In the genomic region with DNA sequence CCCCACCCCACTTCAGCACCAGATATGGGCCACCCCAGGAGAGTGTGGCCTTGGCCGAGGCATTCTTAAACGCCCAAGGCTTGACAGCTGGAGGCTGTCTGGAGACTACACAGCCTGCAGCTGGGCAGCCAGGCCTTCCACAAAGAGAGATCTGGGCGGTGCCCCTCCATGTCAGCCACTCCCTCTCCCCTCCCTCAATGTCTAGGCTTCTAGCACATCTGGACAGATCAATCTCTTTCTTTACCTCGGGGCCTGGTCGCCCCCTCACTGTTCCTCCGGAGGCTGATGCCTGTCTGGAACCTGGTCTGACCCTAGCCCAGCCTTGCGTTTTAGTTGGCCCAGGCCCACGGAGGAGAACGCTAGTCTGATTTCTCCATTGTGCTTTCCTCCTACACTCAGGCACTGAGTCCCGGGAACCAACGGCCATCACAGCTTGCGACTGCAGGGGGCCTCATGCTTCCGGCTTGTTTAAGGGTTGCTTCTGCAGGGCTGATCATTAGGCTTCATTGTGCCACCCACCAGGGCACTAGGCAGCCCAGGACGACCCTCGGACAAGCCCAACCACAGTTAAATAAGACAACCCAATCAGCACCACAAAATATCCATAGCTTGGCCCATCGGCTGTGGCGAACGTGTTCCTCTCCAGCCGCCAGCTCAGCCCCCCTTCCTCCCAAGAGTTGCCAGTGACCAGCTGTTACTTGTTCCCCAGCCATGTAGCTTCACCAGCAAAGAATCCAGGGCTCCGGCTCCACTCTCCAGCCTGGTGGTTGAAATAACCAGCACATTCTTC, we compare ENCODE assay signal across 9 cellular contexts.
A peak's percentile ranks its signal among the peaks of the same experiment; 100 is the strongest.
DNase-seq lines count a peak whose midpoint lies in the region; ATAC-seq and TF ChIP-seq lines count a peak whose summit lies in the region.
"Had no signal": no experiment of that assay in that cellular context is flagged by ENCODE, and none has a peak within 500 bp of the region (broad histone marks: within the 10 kb centered on the region; RNA-seq: fewer than 3 reads in every experiment).

No MANE protein-coding gene starts in this region.

- H3K27me3 Mint-ChIP-seq in GM23338 (ENCODE audit: insufficient read depth, low read depth, poor library complexity) (peaks cover 10% of the 10 kb centered on the region), progenitor cell of endocrine pancreas (peaks cover 23% of the 10 kb centered on the region)

- H3K4me3 ChIP-seq in GM23338, result no peak overlapping the region

- POLR2A ChIA-PET in RWPE1 (lab: Yijun Ruan, JAX; ENCODE audit: low non-redundant PET), result no interaction called here

- no peaks in the 10 kb centered on the region for H3K36me3 Mint-ChIP-seq in GM23338 (ENCODE audit: low read depth)
- no peaks in the 10 kb centered on the region for H3K36me3 Mint-ChIP-seq in progenitor cell of endocrine pancreas (ENCODE audit: insufficient read depth)

- H4K20me1 ChIP-seq in GM23338 (replicated peaks; ENCODE audit: insufficient read depth), result no peaks in the 10 kb centered on the region

- no peaks in the 10 kb centered on the region for H3K4me1 ChIP-seq in GM23338 (ENCODE audit: insufficient read depth)
- H3K4me1 ChIP-seq in foreskin keratinocyte, result peaks cover 21% of the 10 kb centered on the region

- H3K9me3 Mint-ChIP-seq in GM23338 (no peaks in the 10 kb centered on the region), progenitor cell of endocrine pancreas (ENCODE audit: low read depth) (peaks cover 5% of the 10 kb centered on the region)

- H3K27me3 ChIP-seq in GM23338 (ENCODE audit: insufficient read depth), result no peaks in the 10 kb centered on the region
- H3K27me3 ChIP-seq in foreskin keratinocyte, result no peaks in the 10 kb centered on the region

- H3F3A ChIP-seq in GM23338 (replicated peaks; ENCODE audit: low read depth), result no peaks in the 10 kb centered on the region

- 0 out of 4 replicates have a peak, but pooled peaks of 1 of the 2 experiments have one; percentile 5 for TF ChIP-seq CTCF in GM23338 (conservative IDR thresholded peaks at IDR 0.05; ENCODE audit: low read depth in 2 of 2)
- no peak for TF ChIP-seq CTCF in RWPE1 (conservative IDR thresholded peaks at IDR 0.05; ENCODE audit: low read depth)
- peak; percentile 5 for TF ChIP-seq CTCF in foreskin keratinocyte (conservative IDR thresholded peaks at IDR 0.05)
- TF ChIP-seq CTCF in progenitor cell of endocrine pancreas (IDR thresholded peaks at IDR 0.05; ENCODE audit: unreplicated experiment), result no peak

- H3K4me3 Mint-ChIP-seq in GM23338 (no peak overlapping the region), progenitor cell of endocrine pancreas (ENCODE audit: low read depth) (no peak overlapping the region)

- H3K27ac ChIP-seq in GM23338 (ENCODE audit: low read depth) (no peak overlapping the region), RWPE1 (peak overlapping the region; percentile 91), foreskin keratinocyte (no peak overlapping the region)

- peak overlapping the region; percentile 66; the same call in 1 of the 2 replicates for H2AFZ ChIP-seq in GM23338

- H3K9me2 ChIP-seq in GM23338 (ENCODE audit: insufficient read depth), result no peaks in the 10 kb centered on the region

- CTCF ChIA-PET in RWPE1 (lab: Yijun Ruan, JAX), result interaction anchor here (0.6 kb wide), 1 partner anchor 1677 kb away, joined by 3 read pairs; no protein-coding TSS in a partner anchor

- no peak overlapping the region; the same call in 1 of the 2 replicates for H3K27ac Mint-ChIP-seq in GM23338
- H3K27ac Mint-ChIP-seq in progenitor cell of endocrine pancreas, result peak overlapping the region; percentile 33

- H3K4me1 Mint-ChIP-seq in GM23338 (peaks cover 41% of the 10 kb centered on the region; the same call in 2 of the 3 replicates), progenitor cell of endocrine pancreas (ENCODE audit: low read depth) (peaks cover 15% of the 10 kb centered on the region)

- H3K4me2 ChIP-seq in GM23338, result no peak overlapping the region

- H3K36me3 ChIP-seq in GM23338 (ENCODE audit: insufficient read depth), result no peaks in the 10 kb centered on the region

- H3K79me2 ChIP-seq in GM23338 (replicated peaks; ENCODE audit: insufficient read depth), result no peaks in the 10 kb centered on the region

- DNase-seq in GM23338 (ENCODE audit: low spot score) (peak; percentile 65), RWPE1 (ENCODE audit: low spot score) (peak; percentile 71), foreskin keratinocyte (peak; percentile 63 to 84), progenitor cell of endocrine pancreas (ENCODE audit: low spot score, unreplicated experiment) (no peak)
- DNase-seq: activated CD4-positive, alpha-beta T cell treated with anti-CD3 and anti-CD28 coated beads, Interleukin-2, amount 50 U/mL, for 48 hours had no signal

- ATAC-seq in GM23338 (peak; percentile 82), foreskin keratinocyte (peak; percentile 61), HG03280 (IDR thresholded peaks at IDR 0.05; ENCODE audit: unreplicated experiment) (no peak), HG03039 (IDR thresholded peaks at IDR 0.05; ENCODE audit: unreplicated experiment) (no peak), HG03521 (IDR thresholded peaks at IDR 0.05; ENCODE audit: unreplicated experiment) (no peak), GM18861 (IDR thresholded peaks at IDR 0.05; ENCODE audit: unreplicated experiment) (no peak)

TF ChIP-seq in GM23338, 12 proteins besides CTCF, POLR2A, EP300 and RAD21 (continues in another document):
- no peak for TF ChIP-seq ZNF114 (CRISPR knock-in tag; IDR thresholded peaks at IDR 0.05)
- TF ChIP-seq, protein P1, sequence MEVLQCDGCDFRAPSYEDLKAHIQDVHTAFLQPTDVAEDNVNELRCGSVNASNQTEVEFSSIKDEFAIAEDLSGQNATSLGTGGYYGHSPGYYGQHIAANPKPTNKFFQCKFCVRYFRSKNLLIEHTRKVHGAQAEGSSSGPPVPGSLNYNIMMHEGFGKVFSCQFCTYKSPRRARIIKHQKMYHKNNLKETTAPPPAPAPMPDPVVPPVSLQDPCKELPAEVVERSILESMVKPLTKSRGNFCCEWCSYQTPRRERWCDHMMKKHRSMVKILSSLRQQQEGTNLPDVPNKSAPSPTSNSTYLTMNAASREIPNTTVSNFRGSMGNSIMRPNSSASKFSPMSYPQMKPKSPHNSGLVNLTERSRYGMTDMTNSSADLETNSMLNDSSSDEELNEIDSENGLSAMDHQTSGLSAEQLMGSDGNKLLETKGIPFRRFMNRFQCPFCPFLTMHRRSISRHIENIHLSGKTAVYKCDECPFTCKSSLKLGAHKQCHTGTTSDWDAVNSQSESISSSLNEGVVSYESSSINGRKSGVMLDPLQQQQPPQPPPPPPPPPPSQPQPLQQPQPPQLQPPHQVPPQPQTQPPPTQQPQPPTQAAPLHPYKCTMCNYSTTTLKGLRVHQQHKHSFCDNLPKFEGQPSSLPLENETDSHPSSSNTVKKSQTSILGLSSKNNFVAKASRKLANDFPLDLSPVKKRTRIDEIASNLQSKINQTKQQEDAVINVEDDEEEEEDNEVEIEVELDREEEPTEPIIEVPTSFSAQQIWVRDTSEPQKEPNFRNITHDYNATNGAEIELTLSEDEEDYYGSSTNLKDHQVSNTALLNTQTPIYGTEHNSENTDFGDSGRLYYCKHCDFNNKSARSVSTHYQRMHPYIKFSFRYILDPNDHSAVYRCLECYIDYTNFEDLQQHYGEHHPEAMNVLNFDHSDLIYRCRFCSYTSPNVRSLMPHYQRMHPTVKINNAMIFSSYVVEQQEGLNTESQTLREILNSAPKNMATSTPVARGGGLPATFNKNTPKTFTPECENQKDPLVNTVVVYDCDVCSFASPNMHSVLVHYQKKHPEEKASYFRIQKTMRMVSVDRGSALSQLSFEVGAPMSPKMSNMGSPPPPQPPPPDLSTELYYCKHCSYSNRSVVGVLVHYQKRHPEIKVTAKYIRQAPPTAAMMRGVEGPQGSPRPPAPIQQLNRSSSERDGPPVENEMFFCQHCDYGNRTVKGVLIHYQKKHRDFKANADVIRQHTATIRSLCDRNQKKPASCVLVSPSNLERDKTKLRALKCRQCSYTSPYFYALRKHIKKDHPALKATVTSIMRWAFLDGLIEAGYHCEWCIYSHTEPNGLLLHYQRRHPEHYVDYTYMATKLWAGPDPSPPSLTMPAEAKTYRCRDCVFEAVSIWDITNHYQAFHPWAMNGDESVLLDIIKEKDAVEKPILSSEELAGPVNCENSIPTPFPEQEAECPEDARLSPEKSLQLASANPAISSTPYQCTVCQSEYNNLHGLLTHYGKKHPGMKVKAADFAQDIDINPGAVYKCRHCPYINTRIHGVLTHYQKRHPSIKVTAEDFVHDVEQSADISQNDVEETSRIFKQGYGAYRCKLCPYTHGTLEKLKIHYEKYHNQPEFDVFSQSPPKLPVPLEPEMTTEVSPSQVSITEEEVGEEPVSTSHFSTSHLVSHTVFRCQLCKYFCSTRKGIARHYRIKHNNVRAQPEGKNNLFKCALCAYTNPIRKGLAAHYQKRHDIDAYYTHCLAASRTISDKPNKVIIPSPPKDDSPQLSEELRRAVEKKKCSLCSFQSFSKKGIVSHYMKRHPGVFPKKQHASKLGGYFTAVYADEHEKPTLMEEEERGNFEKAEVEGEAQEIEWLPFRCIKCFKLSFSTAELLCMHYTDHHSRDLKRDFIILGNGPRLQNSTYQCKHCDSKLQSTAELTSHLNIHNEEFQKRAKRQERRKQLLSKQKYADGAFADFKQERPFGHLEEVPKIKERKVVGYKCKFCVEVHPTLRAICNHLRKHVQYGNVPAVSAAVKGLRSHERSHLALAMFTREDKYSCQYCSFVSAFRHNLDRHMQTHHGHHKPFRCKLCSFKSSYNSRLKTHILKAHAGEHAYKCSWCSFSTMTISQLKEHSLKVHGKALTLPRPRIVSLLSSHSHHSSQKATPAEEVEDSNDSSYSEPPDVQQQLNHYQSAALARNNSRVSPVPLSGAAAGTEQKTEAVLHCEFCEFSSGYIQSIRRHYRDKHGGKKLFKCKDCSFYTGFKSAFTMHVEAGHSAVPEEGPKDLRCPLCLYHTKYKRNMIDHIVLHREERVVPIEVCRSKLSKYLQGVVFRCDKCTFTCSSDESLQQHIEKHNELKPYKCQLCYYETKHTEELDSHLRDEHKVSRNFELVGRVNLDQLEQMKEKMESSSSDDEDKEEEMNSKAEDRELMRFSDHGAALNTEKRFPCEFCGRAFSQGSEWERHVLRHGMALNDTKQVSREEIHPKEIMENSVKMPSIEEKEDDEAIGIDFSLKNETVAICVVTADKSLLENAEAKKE (CRISPR knock-in tag; IDR thresholded peaks at IDR 0.05), result no peak
- TF ChIP-seq EZH2phosphoT487 (IDR thresholded peaks at IDR 0.05; ENCODE audit: unreplicated experiment), result no peak
- TF ChIP-seq STAT1 (IDR thresholded peaks at IDR 0.05; ENCODE audit: unreplicated experiment), result no peak
- TF ChIP-seq, protein P2, sequence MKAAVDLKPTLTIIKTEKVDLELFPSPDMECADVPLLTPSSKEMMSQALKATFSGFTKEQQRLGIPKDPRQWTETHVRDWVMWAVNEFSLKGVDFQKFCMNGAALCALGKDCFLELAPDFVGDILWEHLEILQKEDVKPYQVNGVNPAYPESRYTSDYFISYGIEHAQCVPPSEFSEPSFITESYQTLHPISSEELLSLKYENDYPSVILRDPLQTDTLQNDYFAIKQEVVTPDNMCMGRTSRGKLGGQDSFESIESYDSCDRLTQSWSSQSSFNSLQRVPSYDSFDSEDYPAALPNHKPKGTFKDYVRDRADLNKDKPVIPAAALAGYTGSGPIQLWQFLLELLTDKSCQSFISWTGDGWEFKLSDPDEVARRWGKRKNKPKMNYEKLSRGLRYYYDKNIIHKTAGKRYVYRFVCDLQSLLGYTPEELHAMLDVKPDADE (IDR thresholded peaks at IDR 0.05), result no peak

Comparison
In these comparisons a context has a peak if more than half of its experiments do, and no peak if none do; other contexts are left out.
1. ATAC-seq: peak in GM23338 (single experiment) and foreskin keratinocyte (single experiment); none in HG03280 (single experiment), HG03039 (single experiment), HG03521 (single experiment) and GM18861 (single experiment).